Comparison of ENCODE assay signal across 10 cellular contexts in genomic region chr17:16383216-16383615, GRCh38. TPM values are rescaled to one million over a fixed set of nuclear protein-coding genes. Genes with fewer than 3 reads are reported as not detected.
DNase-seq lines count a peak whose midpoint lies in the region; ATAC-seq, FAIRE-seq and TF ChIP-seq lines count a peak whose summit lies in the region.
"Had no signal": no experiment of that assay in that cellular context is flagged by ENCODE, and none has a peak within 500 bp of the region (broad histone marks: within the 10 kb centered on the region; RNA-seq: fewer than 3 reads in every experiment).

No MANE protein-coding gene starts in this region.

- peaks cover 21% of the 10 kb centered on the region for H4K20me1 ChIP-seq in HepG2 (ENCODE audit: insufficient read depth, low read length)

- no peak for DNase-seq in activated naive CD4-positive, alpha-beta T cell treated with anti-CD3 and anti-CD28 coated beads, Interleukin-2, amount 50 U/mL, for 72 hours (ENCODE audit: low spot score in 2 of 2)
- DNase-seq in activated B cell treated with CpG ODN at 0.5 μM for 24 hours (no peak), HepG2 (ENCODE audit: low spot score) (no peak), ecto neural progenitor cell (ENCODE audit: low spot score) (no peak)
- DNase-seq: C1 segment of cervical spinal cord, NCI-H526 had no signal

- H2AFZ ChIP-seq in HepG2 (ENCODE audit: low read length) = no peak overlapping the region

- H3K4me3 ChIP-seq in HepG2 (replicated peaks in 1 of 3; ENCODE audit: insufficient read depth in 1 of 3, low read depth in 2 of 3, low read length in 3 of 3) (no peak overlapping the region), thymus (ENCODE audit: low read length) (peak overlapping the region; percentile 22)

- H3K4me2 ChIP-seq in HepG2 (ENCODE audit: low read depth, low read length) = peak overlapping the region; percentile 98

- WGBS in HepG2 (ENCODE audit: low lambda C conversion rate) = 98% methylated on average over 4 of the region's 4 CpGs
- 90% methylated on average over 4 of the region's 4 CpGs for WGBS in thymus

- TF ChIP-seq POLR2A in HepG2 (IDR thresholded peaks at IDR 0.05; ENCODE audit: insufficient read depth in 1 of 2, low read depth in 2 of 2, low read length in 2 of 2) = peak; percentile 36 to 45; a peak in 2 of 4 replicates

- peaks cover 7 to 11% of the 10 kb centered on the region in 2 experiments; a peak in 3 of 5 replicates for H3K36me3 ChIP-seq in HepG2 (replicated peaks in 1 of 2; ENCODE audit: control insufficient read depth in 1 of 2, insufficient read depth in 2 of 2, low read length in 2 of 2)
- H3K36me3 ChIP-seq in thymus (ENCODE audit: control insufficient read depth, insufficient read depth) = peaks cover 19% of the 10 kb centered on the region

- TF ChIP-seq CTCF in activated B cell treated with CpG ODN at 0.5 μM for 24 hours (IDR thresholded peaks at IDR 0.05) (no peak), HepG2 (CRISPR knock-in tag; IDR thresholded peaks at IDR 0.05) (no peak)

- CTCF ChIA-PET in activated B cell treated with CpG ODN at 0.5 μM for 24 hours (lab: Charles Lee) = interaction anchor here (0.9 to 4.1 kb wide), 4 partner anchors 19 to 95 kb away, joined by 4 to 22 read pairs (median 14); partner anchors contain the start of gene TRPV2
- CTCF ChIA-PET in HepG2 (lab: Yijun Ruan, JAX; ENCODE audit: low intra/inter-chr PET ratio, low total read pairs) = no interaction called here

- ATAC-seq in activated naive CD4-positive, alpha-beta T cell treated with anti-CD3 and anti-CD28 coated beads, Interleukin-2, amount 50 U/mL, for 72 hours = no peak
- ATAC-seq in activated B cell treated with CpG ODN at 0.5 μM for 24 hours (ENCODE audit: low read depth) (no peak), HepG2 (no peak), HG03521 (IDR thresholded peaks at IDR 0.05; ENCODE audit: unreplicated experiment) (no peak), GM21515 (IDR thresholded peaks at IDR 0.05; ENCODE audit: unreplicated experiment) (no peak)

- peak overlapping the region; percentile 15 for H3K27ac Mint-ChIP-seq in activated naive CD4-positive, alpha-beta T cell treated with anti-CD3 and anti-CD28 coated beads, Interleukin-2, amount 50 U/mL, for 24 hours
- peak overlapping the region in 1 of 2 donors; percentile 99 for H3K27ac Mint-ChIP-seq in activated naive CD4-positive, alpha-beta T cell treated with anti-CD3 and anti-CD28 coated beads, Interleukin-2, amount 50 U/mL, for 72 hours
- peak overlapping the region; percentile 73 for H3K27ac Mint-ChIP-seq in activated B cell treated with CpG ODN at 0.5 μM for 24 hours

- H3K27ac ChIP-seq in HepG2 (ENCODE audit: extremely low read length, insufficient read depth, low read length) (no peak overlapping the region), thymus (ENCODE audit: low read depth) (no peak overlapping the region)

- H3K4me3 Mint-ChIP-seq in activated naive CD4-positive, alpha-beta T cell treated with anti-CD3 and anti-CD28 coated beads, Interleukin-2, amount 50 U/mL, for 24 hours = peak overlapping the region; percentile 95
- H3K4me3 Mint-ChIP-seq in activated B cell treated with CpG ODN at 0.5 μM for 24 hours = peak overlapping the region; percentile 97

- no peak for TF ChIP-seq EP300 in HepG2 (IDR thresholded peaks at IDR 0.05; ENCODE audit: low read depth in 2 of 2, low read length in 2 of 2)
- TF ChIP-seq EP300 in HepG2 (CRISPR knock-in tag; IDR thresholded peaks at IDR 0.05; ENCODE audit: borderline replicate concordance) = no peak

- H3K36me3 Mint-ChIP-seq in activated naive CD4-positive, alpha-beta T cell treated with anti-CD3 and anti-CD28 coated beads, Interleukin-2, amount 50 U/mL, for 24 hours = peaks cover 27% of the 10 kb centered on the region
- H3K36me3 Mint-ChIP-seq in activated naive CD4-positive, alpha-beta T cell treated with anti-CD3 and anti-CD28 coated beads, Interleukin-2, amount 50 U/mL, for 72 hours = peaks cover 34 to 35% of the 10 kb centered on the region in 2 donors
- peaks cover 41% of the 10 kb centered on the region for H3K36me3 Mint-ChIP-seq in activated B cell treated with CpG ODN at 0.5 μM for 24 hours (ENCODE audit: low read depth)

- FAIRE-seq in HepG2 (lab: Jason Lieb, UNC) = no peak

- H3K27me3 ChIP-seq in HepG2 (ENCODE audit: control insufficient read depth in 1 of 2, insufficient read depth in 2 of 2, low read length in 2 of 2) (no peaks in the 10 kb centered on the region; a peak in 1 of 5 replicates), thymus (ENCODE audit: control insufficient read depth, insufficient read depth) (no peaks in the 10 kb centered on the region)

- in situ Hi-C loops in HepG2 (cut with HindIII; ENCODE audit: extremely low pct_ligation_motif_present, low pct_unique_long_range_greater_than_20kb) = loop anchor here (5.0 kb wide), 1 partner anchor 34 kb away; the partner anchor contains the start of gene TRPV2

- peaks cover 18% of the 10 kb centered on the region for H3K79me2 ChIP-seq in HepG2 (ENCODE audit: insufficient read depth, low read length)

- no peak for TF ChIP-seq RAD21 in HepG2 (CRISPR knock-in tag; IDR thresholded peaks at IDR 0.05)

- H3K4me1 ChIP-seq in HepG2 (ENCODE audit: insufficient read depth, low read length) = peaks cover 66% of the 10 kb centered on the region
- peaks cover 17% of the 10 kb centered on the region for H3K4me1 ChIP-seq in thymus (ENCODE audit: control insufficient read depth, insufficient read depth, low read length)

- no TSS peak for BruUV-seq in HepG2 (replicated peaks; lab: Mats Ljungman, UMichigan)

- peaks cover 50% of the 10 kb centered on the region for H3K4me1 Mint-ChIP-seq in activated naive CD4-positive, alpha-beta T cell treated with anti-CD3 and anti-CD28 coated beads, Interleukin-2, amount 50 U/mL, for 24 hours
- H3K4me1 Mint-ChIP-seq in activated B cell treated with CpG ODN at 0.5 μM for 24 hours = peaks cover 58% of the 10 kb centered on the region

- POLR2A ChIA-PET in activated B cell treated with CpG ODN at 0.5 μM for 24 hours (lab: Charles Lee) = interaction anchor here (0.6 to 4.1 kb wide), 5 partner anchors 32 to 206 kb away, joined by 3 to 80 read pairs (median 12); partner anchors contain the start of genes NCOR1 and TRPV2
- POLR2A ChIA-PET in HepG2 (lab: Yijun Ruan, JAX) = interaction anchor here (0.8 to 2.5 kb wide), 6 partner anchors 20 to 85 kb away, joined by 3 to 8 read pairs (median 4); partner anchors contain the start of gene TRPV2

- H3K9me3 Mint-ChIP-seq in activated naive CD4-positive, alpha-beta T cell treated with anti-CD3 and anti-CD28 coated beads, Interleukin-2, amount 50 U/mL, for 24 hours = no peaks in the 10 kb centered on the region
- H3K9me3 Mint-ChIP-seq in activated naive CD4-positive, alpha-beta T cell treated with anti-CD3 and anti-CD28 coated beads, Interleukin-2, amount 50 U/mL, for 72 hours = no peaks in the 10 kb centered on the region
- H3K9me3 Mint-ChIP-seq in activated B cell treated with CpG ODN at 0.5 μM for 24 hours = no peaks in the 10 kb centered on the region

- H3K9me3 ChIP-seq in HepG2 (ENCODE audit: low read length) = no peaks in the 10 kb centered on the region
- no peaks in the 10 kb centered on the region for H3K9me3 ChIP-seq in thymus (ENCODE audit: control insufficient read depth)

- H3K27me3 Mint-ChIP-seq in activated naive CD4-positive, alpha-beta T cell treated with anti-CD3 and anti-CD28 coated beads, Interleukin-2, amount 50 U/mL, for 24 hours = no peaks in the 10 kb centered on the region
- H3K27me3 Mint-ChIP-seq in activated B cell treated with CpG ODN at 0.5 μM for 24 hours = no peaks in the 10 kb centered on the region

- no peak overlapping the region for H3K9ac ChIP-seq in HepG2 (ENCODE audit: insufficient read depth, low read depth, low read length)

- intact Hi-C loops in activated B cell treated with CpG ODN at 0.5 μM for 24 hours (cut with micrococcal nuclease) (loop anchor here (5.0 to 10.0 kb wide), 2 partner anchors 204 to 602 kb away; no protein-coding TSS in a partner anchor), HepG2 (cut with micrococcal nuclease; ENCODE audit: unreplicated experiment) (no loop called here)

RNA-seq across cellular contexts. Expression of gene UBB, which starts 2.3 kb away (rescaled TPM):
- total RNA-seq in activated naive CD4-positive, alpha-beta T cell treated with anti-CD3 and anti-CD28 coated beads, Interleukin-2, amount 50 U/mL, for 72 hours = 1,000 to 10,000 TPM; 1,283 to 1,379 TPM
- total RNA-seq in activated B cell treated with CpG ODN at 0.5 μM for 24 hours = 1,031 and 1,128 TPM in 2 replicates
- 2,066 and 2,598 TPM in 2 replicates for total RNA-seq in HepG2 (2016; rRNA removed; fragmentation: Illumina TruSeq; extraction: Trizol)
- 1,884 and 2,042 TPM in 2 replicates for total RNA-seq in HepG2 (2016; cell fraction: cytosol; rRNA removed; fragmentation: Illumina TruSeq; extraction: Trizol; ENCODE audit: low read depth)
- 2,199 and 2,677 TPM in 2 replicates for total RNA-seq in HepG2 (2016; cell fraction: insoluble cytoplasmic fraction; rRNA removed; fragmentation: Illumina TruSeq; extraction: Trizol)
- total RNA-seq in HepG2 (2016; cell fraction: membrane; rRNA removed; fragmentation: Illumina TruSeq; extraction: Trizol) = 1,573 and 1,587 TPM in 2 replicates
- total RNA-seq in HepG2 (2016; cell fraction: nucleus; rRNA removed; fragmentation: Illumina TruSeq; extraction: Trizol) = 582 and 612 TPM in 2 replicates
- 1,130 and 1,263 TPM in 2 replicates for polyA plus RNA-seq in HepG2 (2011; rRNA removed)
- 1,588 and 1,623 TPM in 2 replicates for polyA plus RNA-seq in HepG2 (2011; cell fraction: cytosol; rRNA removed)
- 397 and 543 TPM in 2 replicates for polyA plus RNA-seq in HepG2 (2011; cell fraction: nucleus; rRNA removed)
- polyA plus RNA-seq in HepG2 (2012) = 1,977 and 2,062 TPM in 2 replicates
- polyA plus RNA-seq in HepG2 (2016; cell fraction: cytosol; fragmentation: Illumina TruSeq; extraction: Trizol; ENCODE audit: low read depth) = 1,937 and 2,024 TPM in 2 replicates
- 1,705 and 1,710 TPM in 2 replicates for polyA plus RNA-seq in HepG2 (2016; cell fraction: insoluble cytoplasmic fraction; fragmentation: Illumina TruSeq; extraction: Trizol; ENCODE audit: low read depth)
- polyA plus RNA-seq in HepG2 (2016; cell fraction: membrane; fragmentation: Illumina TruSeq; extraction: Trizol; ENCODE audit: low read depth) = 1,088 and 1,107 TPM in 2 replicates
- polyA plus RNA-seq in HepG2 (2016; cell fraction: nucleus; fragmentation: Illumina TruSeq; extraction: Trizol; ENCODE audit: insufficient read depth, low read depth) = 679 and 692 TPM in 2 replicates
- polyA minus RNA-seq in HepG2 (2011; rRNA and poly(A)+ RNA removed; ENCODE audit: low replicate concordance) = 1,440 and 2,606 TPM in 2 replicates
- 681 and 793 TPM in 2 replicates for polyA minus RNA-seq in HepG2 (2011; cell fraction: cytosol; rRNA and poly(A)+ RNA removed)
- polyA minus RNA-seq in HepG2 (2011; cell fraction: nucleus; rRNA and poly(A)+ RNA removed) = 194 and 303 TPM in 2 replicates
- 820 TPM for polyA plus RNA-seq in thymus

RNA-seq across cellular contexts. Expression of gene CENPV, which starts 29.9 kb away (rescaled TPM):
- 100 to 1,000 TPM in 1 of 2 donors, 10 to 100 TPM in 1; 78.7 to 115 TPM for total RNA-seq in activated naive CD4-positive, alpha-beta T cell treated with anti-CD3 and anti-CD28 coated beads, Interleukin-2, amount 50 U/mL, for 72 hours
- 24.0 and 25.7 TPM in 2 replicates for total RNA-seq in activated B cell treated with CpG ODN at 0.5 μM for 24 hours
- total RNA-seq in HepG2 (2016; rRNA removed; fragmentation: Illumina TruSeq; extraction: Trizol) = 216 and 292 TPM in 2 replicates
- total RNA-seq in HepG2 (2016; cell fraction: cytosol; rRNA removed; fragmentation: Illumina TruSeq; extraction: Trizol; ENCODE audit: low read depth) = 661 and 704 TPM in 2 replicates
- 238 and 290 TPM in 2 replicates for total RNA-seq in HepG2 (2016; cell fraction: insoluble cytoplasmic fraction; rRNA removed; fragmentation: Illumina TruSeq; extraction: Trizol)
- total RNA-seq in HepG2 (2016; cell fraction: membrane; rRNA removed; fragmentation: Illumina TruSeq; extraction: Trizol) = 633 and 641 TPM in 2 replicates
- total RNA-seq in HepG2 (2016; cell fraction: nucleus; rRNA removed; fragmentation: Illumina TruSeq; extraction: Trizol) = 133 and 151 TPM in 2 replicates
- polyA plus RNA-seq in HepG2 (2011; rRNA removed) = 159 and 193 TPM in 2 replicates
- polyA plus RNA-seq in HepG2 (2011; cell fraction: cytosol; rRNA removed) = 149 and 152 TPM in 2 replicates
- 166 and 206 TPM in 2 replicates for polyA plus RNA-seq in HepG2 (2011; cell fraction: nucleus; rRNA removed)
- polyA plus RNA-seq in HepG2 (2012) = 145 and 146 TPM in 2 replicates
- 677 and 732 TPM in 2 replicates for polyA plus RNA-seq in HepG2 (2016; cell fraction: cytosol; fragmentation: Illumina TruSeq; extraction: Trizol; ENCODE audit: low read depth)
- polyA plus RNA-seq in HepG2 (2016; cell fraction: insoluble cytoplasmic fraction; fragmentation: Illumina TruSeq; extraction: Trizol; ENCODE audit: low read depth) = 223 and 226 TPM in 2 replicates
- polyA plus RNA-seq in HepG2 (2016; cell fraction: membrane; fragmentation: Illumina TruSeq; extraction: Trizol; ENCODE audit: low read depth) = 572 and 580 TPM in 2 replicates
- polyA plus RNA-seq in HepG2 (2016; cell fraction: nucleus; fragmentation: Illumina TruSeq; extraction: Trizol; ENCODE audit: insufficient read depth, low read depth) = 273 and 282 TPM in 2 replicates
- polyA minus RNA-seq in HepG2 (2011; rRNA and poly(A)+ RNA removed; ENCODE audit: low replicate concordance) = 85.8 and 95.1 TPM in 2 replicates
- 30.3 and 32.7 TPM in 2 replicates for polyA minus RNA-seq in HepG2 (2011; cell fraction: cytosol; rRNA and poly(A)+ RNA removed)
- polyA minus RNA-seq in HepG2 (2011; cell fraction: nucleus; rRNA and poly(A)+ RNA removed) = 68.9 and 72.5 TPM in 2 replicates
- polyA plus RNA-seq in thymus = 85.2 TPM

RNA-seq across cellular contexts. Expression of gene TRPV2, which starts 32.2 kb away (rescaled TPM):
- 10 to 100 TPM; 29.1 to 42.0 TPM for total RNA-seq in activated naive CD4-positive, alpha-beta T cell treated with anti-CD3 and anti-CD28 coated beads, Interleukin-2, amount 50 U/mL, for 72 hours
- 58.3 and 65.8 TPM in 2 replicates for total RNA-seq in activated B cell treated with CpG ODN at 0.5 μM for 24 hours
- 7.3 and 13.6 TPM in 2 replicates for total RNA-seq in HepG2 (2016; rRNA removed; fragmentation: Illumina TruSeq; extraction: Trizol)
- total RNA-seq in HepG2 (2016; cell fraction: cytosol; rRNA removed; fragmentation: Illumina TruSeq; extraction: Trizol; ENCODE audit: low read depth) = 3.5 and 3.8 TPM in 2 replicates
- total RNA-seq in HepG2 (2016; cell fraction: insoluble cytoplasmic fraction; rRNA removed; fragmentation: Illumina TruSeq; extraction: Trizol) = 6.3 and 14.4 TPM in 2 replicates
- total RNA-seq in HepG2 (2016; cell fraction: membrane; rRNA removed; fragmentation: Illumina TruSeq; extraction: Trizol) = 3.2 and 4.6 TPM in 2 replicates
- 9.6 and 14.3 TPM in 2 replicates for total RNA-seq in HepG2 (2016; cell fraction: nucleus; rRNA removed; fragmentation: Illumina TruSeq; extraction: Trizol)
- polyA plus RNA-seq in HepG2 (2011; rRNA removed) = 21.3 and 37.6 TPM in 2 replicates
- polyA plus RNA-seq in HepG2 (2011; cell fraction: cytosol; rRNA removed) = 20.1 and 21.2 TPM in 2 replicates
- 40.8 and 61.1 TPM in 2 replicates for polyA plus RNA-seq in HepG2 (2011; cell fraction: nucleus; rRNA removed)
- polyA plus RNA-seq in HepG2 (2012) = 26.6 and 37.4 TPM in 2 replicates
- 2.0 and 2.3 TPM in 2 replicates for polyA plus RNA-seq in HepG2 (2016; cell fraction: cytosol; fragmentation: Illumina TruSeq; extraction: Trizol; ENCODE audit: low read depth)
- 3.6 and 5.9 TPM in 2 replicates for polyA plus RNA-seq in HepG2 (2016; cell fraction: insoluble cytoplasmic fraction; fragmentation: Illumina TruSeq; extraction: Trizol; ENCODE audit: low read depth)
- polyA plus RNA-seq in HepG2 (2016; cell fraction: membrane; fragmentation: Illumina TruSeq; extraction: Trizol; ENCODE audit: low read depth) = 2.2 and 2.8 TPM in 2 replicates
- polyA plus RNA-seq in HepG2 (2016; cell fraction: nucleus; fragmentation: Illumina TruSeq; extraction: Trizol; ENCODE audit: insufficient read depth, low read depth) = 14.9 and 19.2 TPM in 2 replicates
- 1.4 and 45.5 TPM in 2 replicates for polyA minus RNA-seq in HepG2 (2011; rRNA and poly(A)+ RNA removed; ENCODE audit: low replicate concordance)
- 24.7 and 31.6 TPM in 2 replicates for polyA minus RNA-seq in HepG2 (2011; cell fraction: cytosol; rRNA and poly(A)+ RNA removed)
- 11.8 and 18.9 TPM in 2 replicates for polyA minus RNA-seq in HepG2 (2011; cell fraction: nucleus; rRNA and poly(A)+ RNA removed)
- 39.8 TPM for polyA plus RNA-seq in thymus
